Comparison of ENCODE assay signal across 20 cellular contexts in genomic region chr13:33859691-33860303, GRCh38.
"Had no signal": no experiment of that assay in that cellular context is flagged by ENCODE, and none has a peak within 500 bp of the region (broad histone marks: within the 10 kb centered on the region; RNA-seq: fewer than 3 reads in every experiment).

No MANE protein-coding gene starts in this region.

- H3K27ac Mint-ChIP-seq: activated naive CD4-positive, alpha-beta T cell treated with anti-CD3 and anti-CD28 coated beads for 36 hours; activated naive CD8-positive, alpha-beta T cell treated with anti-CD3 and anti-CD28 coated beads, Interleukin-2, amount 50 U/mL, for 24 hours; activated T-helper 17 cell treated with anti-CD3 and anti-CD28 coated beads, Interleukin-2, amount 50 U/mL, for 72 hours; endodermal cell; immature natural killer cell; mesothelial cell of epicardium; nephron progenitor cell; stimulated activated naive B cell treated with anti-CD40 and anti-IgM and Interleukin-4, amounts not matched to agents 10 μg/mL and 1 μg/mL and 100 μg/mL, for 72 hours had no signal

- H3K4me1 ChIP-seq: esophagus muscularis mucosa, lower lobe of right lung, thyroid gland had no signal

- DNase-seq: activated CD4-positive, alpha-beta T cell treated with anti-CD3 and anti-CD28 coated beads, Interleukin-2, amount 50 U/mL, for 48 hours; activated naive CD4-positive, alpha-beta T cell treated with anti-CD3 and anti-CD28 coated beads for 36 hours; activated naive CD8-positive, alpha-beta T cell treated with anti-CD3 and anti-CD28 coated beads, Interleukin-2, amount 50 U/mL, for 24 hours; aorta; endodermal cell; foreskin melanocyte; head of caudate nucleus; immature natural killer cell; left cardiac atrium; lower lobe of right lung; nephron progenitor cell; occipital lobe; stimulated activated CD4-positive, alpha-beta T cell treated with anti-CD3 and anti-CD28 coated beads, Interleukin-15, amount 100 ng/mL, for 24 hours; stimulated activated CD4-positive, alpha-beta T cell treated with anti-CD3 and anti-CD28 coated beads, Interleukin-4, amount 100 ng/mL, for 1 hour; stimulated activated naive B cell treated with anti-CD40 and anti-IgM and Interleukin-4, amounts not matched to agents 10 μg/mL and 1 μg/mL and 100 μg/mL, for 72 hours; thyroid gland; WERI-Rb-1 had no signal

- H3K4me3 Mint-ChIP-seq: activated naive CD4-positive, alpha-beta T cell treated with anti-CD3 and anti-CD28 coated beads for 36 hours; activated naive CD8-positive, alpha-beta T cell treated with anti-CD3 and anti-CD28 coated beads, Interleukin-2, amount 50 U/mL, for 24 hours; activated T-helper 17 cell treated with anti-CD3 and anti-CD28 coated beads, Interleukin-2, amount 50 U/mL, for 72 hours; endodermal cell; immature natural killer cell; mesothelial cell of epicardium; nephron progenitor cell; stimulated activated naive B cell treated with anti-CD40 and anti-IgM and Interleukin-4, amounts not matched to agents 10 μg/mL and 1 μg/mL and 100 μg/mL, for 72 hours had no signal

- H3K27ac ChIP-seq: esophagus muscularis mucosa, lower lobe of right lung, thyroid gland, WERI-Rb-1 had no signal

- H3K9me3 Mint-ChIP-seq: activated naive CD4-positive, alpha-beta T cell treated with anti-CD3 and anti-CD28 coated beads for 36 hours; activated naive CD8-positive, alpha-beta T cell treated with anti-CD3 and anti-CD28 coated beads, Interleukin-2, amount 50 U/mL, for 24 hours; activated T-helper 17 cell treated with anti-CD3 and anti-CD28 coated beads, Interleukin-2, amount 50 U/mL, for 72 hours; endodermal cell had no signal

- ATAC-seq: activated naive CD8-positive, alpha-beta T cell treated with anti-CD3 and anti-CD28 coated beads, Interleukin-2, amount 50 U/mL, for 24 hours; activated T-helper 17 cell treated with anti-CD3 and anti-CD28 coated beads, Interleukin-2, amount 50 U/mL, for 72 hours; left cardiac atrium; lower lobe of right lung; stimulated activated naive B cell treated with anti-CD40 and anti-IgM and Interleukin-4, amounts not matched to agents 10 μg/mL and 1 μg/mL and 100 μg/mL, for 72 hours had no signal

- H3K4me1 Mint-ChIP-seq: activated naive CD8-positive, alpha-beta T cell treated with anti-CD3 and anti-CD28 coated beads, Interleukin-2, amount 50 U/mL, for 24 hours; activated T-helper 17 cell treated with anti-CD3 and anti-CD28 coated beads, Interleukin-2, amount 50 U/mL, for 72 hours; endodermal cell; immature natural killer cell had no signal

- H3K27me3 ChIP-seq: esophagus muscularis mucosa, thyroid gland had no signal

- H3K27me3 Mint-ChIP-seq: activated naive CD8-positive, alpha-beta T cell treated with anti-CD3 and anti-CD28 coated beads, Interleukin-2, amount 50 U/mL, for 24 hours; activated T-helper 17 cell treated with anti-CD3 and anti-CD28 coated beads, Interleukin-2, amount 50 U/mL, for 72 hours; stimulated activated naive B cell treated with anti-CD40 and anti-IgM and Interleukin-4, amounts not matched to agents 10 μg/mL and 1 μg/mL and 100 μg/mL, for 72 hours had no signal

- H3K9me3 ChIP-seq: lower lobe of right lung, thyroid gland had no signal

- H3K4me3 ChIP-seq: esophagus muscularis mucosa, lower lobe of right lung, thyroid gland had no signal

- H3K36me3 ChIP-seq: esophagus muscularis mucosa, lower lobe of right lung, thyroid gland, WERI-Rb-1 had no signal
